In the genomic region with DNA sequence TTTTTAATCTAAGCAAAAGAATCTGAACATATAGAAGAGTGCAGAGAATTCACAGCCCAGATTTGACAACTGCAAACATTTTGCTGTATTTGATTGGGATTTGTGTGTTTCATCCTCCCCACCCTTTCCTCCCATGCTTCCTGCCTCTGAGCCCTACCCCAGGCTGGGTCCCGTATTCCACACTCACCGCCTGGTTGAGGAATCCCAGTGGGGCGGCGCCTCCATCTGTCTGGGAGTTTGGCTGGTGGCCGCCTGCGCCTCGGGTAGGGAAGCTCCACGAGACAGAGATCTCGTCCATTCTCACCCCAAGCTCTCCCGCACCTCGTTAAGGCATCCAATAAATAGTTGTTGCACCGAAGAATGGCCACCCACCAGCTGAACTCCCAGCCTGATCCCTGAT, we compare ENCODE assay signal across 21 cellular contexts.
"Had no signal": no experiment of that assay in that cellular context is flagged by ENCODE, and none has a peak within 500 bp of the region (broad histone marks: within the 10 kb centered on the region; RNA-seq: fewer than 3 reads in every experiment).

No MANE protein-coding gene starts in this region.

- ATAC-seq: left ventricle myocardium superior, natural killer cell had no signal

- H3K27me3 ChIP-seq: colonic mucosa, vagina had no signal

- DNase-seq: activated CD4-positive, alpha-beta T cell treated with anti-CD3 and anti-CD28 coated beads, Interleukin-2, amount 10 ng/mL, durations not matched to agents 7 days and 5 days; activated CD4-positive, CD25-positive, alpha-beta regulatory T cell treated with anti-CD3 and anti-CD28 coated beads, Interleukin-2, amount 50 U/mL, for 72 hours; activated CD8-positive, alpha-beta memory T cell treated with anti-CD3 and anti-CD28 coated beads for 24 hours; activated naive CD4-positive, alpha-beta T cell treated with Interleukin-2 at 50 U/mL for 16 hours; activated naive CD8-positive, alpha-beta T cell treated with anti-CD3 and anti-CD28 coated beads for 36 hours; activated T-cell treated with anti-CD3 and anti-CD28 coated beads, Interleukin-2, amount 50 U/mL, for 48 hours; central memory CD4-positive, alpha-beta T cell; colonic mucosa; immature natural killer cell; kidney glomerular epithelial cell; left ventricle myocardium superior; mammary epithelial cell; midbrain; natural killer cell; retina; spleen; stimulated activated CD4-positive, alpha-beta T cell treated with anti-CD3 and anti-CD28 coated beads, Interleukin-4, amount 100 ng/mL, for 1 hour; stimulated activated naive CD4-positive, alpha-beta T cell treated with Interleukin-2 at 50 U/mL for 16 hours had no signal

- H3K4me3 ChIP-seq: colonic mucosa, spleen, thoracic aorta, vagina had no signal

- H3K27ac ChIP-seq: colonic mucosa, spleen, thoracic aorta, vagina, VCaP had no signal

- H3K4me1 ChIP-seq: colonic mucosa, vagina had no signal

- H3K9me3 ChIP-seq: colonic mucosa, spleen, thoracic aorta, vagina had no signal

- H3K36me3 ChIP-seq: colonic mucosa, spleen, thoracic aorta, vagina had no signal
